Comparison of ENCODE assay signal across 1 cellular context in genomic region chr10:95728535-95728934, GRCh38.
TF ChIP-seq lines count a peak whose summit lies in the region.

No MANE protein-coding gene starts in this region.

TF ChIP-seq in SK-N-SH, 30 proteins besides CTCF, POLR2A, EP300 and RAD21 (continued from another document):
- TF ChIP-seq, protein P1, sequence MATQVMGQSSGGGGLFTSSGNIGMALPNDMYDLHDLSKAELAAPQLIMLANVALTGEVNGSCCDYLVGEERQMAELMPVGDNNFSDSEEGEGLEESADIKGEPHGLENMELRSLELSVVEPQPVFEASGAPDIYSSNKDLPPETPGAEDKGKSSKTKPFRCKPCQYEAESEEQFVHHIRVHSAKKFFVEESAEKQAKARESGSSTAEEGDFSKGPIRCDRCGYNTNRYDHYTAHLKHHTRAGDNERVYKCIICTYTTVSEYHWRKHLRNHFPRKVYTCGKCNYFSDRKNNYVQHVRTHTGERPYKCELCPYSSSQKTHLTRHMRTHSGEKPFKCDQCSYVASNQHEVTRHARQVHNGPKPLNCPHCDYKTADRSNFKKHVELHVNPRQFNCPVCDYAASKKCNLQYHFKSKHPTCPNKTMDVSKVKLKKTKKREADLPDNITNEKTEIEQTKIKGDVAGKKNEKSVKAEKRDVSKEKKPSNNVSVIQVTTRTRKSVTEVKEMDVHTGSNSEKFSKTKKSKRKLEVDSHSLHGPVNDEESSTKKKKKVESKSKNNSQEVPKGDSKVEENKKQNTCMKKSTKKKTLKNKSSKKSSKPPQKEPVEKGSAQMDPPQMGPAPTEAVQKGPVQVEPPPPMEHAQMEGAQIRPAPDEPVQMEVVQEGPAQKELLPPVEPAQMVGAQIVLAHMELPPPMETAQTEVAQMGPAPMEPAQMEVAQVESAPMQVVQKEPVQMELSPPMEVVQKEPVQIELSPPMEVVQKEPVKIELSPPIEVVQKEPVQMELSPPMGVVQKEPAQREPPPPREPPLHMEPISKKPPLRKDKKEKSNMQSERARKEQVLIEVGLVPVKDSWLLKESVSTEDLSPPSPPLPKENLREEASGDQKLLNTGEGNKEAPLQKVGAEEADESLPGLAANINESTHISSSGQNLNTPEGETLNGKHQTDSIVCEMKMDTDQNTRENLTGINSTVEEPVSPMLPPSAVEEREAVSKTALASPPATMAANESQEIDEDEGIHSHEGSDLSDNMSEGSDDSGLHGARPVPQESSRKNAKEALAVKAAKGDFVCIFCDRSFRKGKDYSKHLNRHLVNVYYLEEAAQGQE (IDR thresholded peaks at IDR 0.05; ENCODE audit: low read depth, low read length): no peak
- TF ChIP-seq EZH2phosphoT487 (IDR thresholded peaks at IDR 0.05; ENCODE audit: borderline replicate concordance, low read depth): no peak
- TF ChIP-seq RXRA (IDR thresholded peaks at IDR 0.05; ENCODE audit: borderline replicate concordance, low read depth): no peak
- TF ChIP-seq TEAD4 (IDR thresholded peaks at IDR 0.05; ENCODE audit: borderline replicate concordance, insufficient read depth): no peak
- no peak for TF ChIP-seq YY1 (IDR thresholded peaks at IDR 0.05; ENCODE audit: low read depth)
- TF ChIP-seq POLR2AphosphoS5 (IDR thresholded peaks at IDR 0.05; ENCODE audit: low read depth, low read length): no peak
- TF ChIP-seq FOXJ3 (CRISPR knock-in tag; IDR thresholded peaks at IDR 0.05): no peak
- TF ChIP-seq NFIC (IDR thresholded peaks at IDR 0.05; ENCODE audit: borderline replicate concordance): no peak
- no peak for TF ChIP-seq CHD2 (IDR thresholded peaks at IDR 0.05; ENCODE audit: low read length, partially characterized antibody)
- no peak for TF ChIP-seq SMC3 (IDR thresholded peaks at IDR 0.05; ENCODE audit: low read depth, low read length)
- no peak for TF ChIP-seq GABPA (IDR thresholded peaks at IDR 0.05; ENCODE audit: low read depth)
- no peak for TF ChIP-seq MXI1 (IDR thresholded peaks at IDR 0.05; ENCODE audit: low read depth, low read length)
- TF ChIP-seq, protein P2, sequence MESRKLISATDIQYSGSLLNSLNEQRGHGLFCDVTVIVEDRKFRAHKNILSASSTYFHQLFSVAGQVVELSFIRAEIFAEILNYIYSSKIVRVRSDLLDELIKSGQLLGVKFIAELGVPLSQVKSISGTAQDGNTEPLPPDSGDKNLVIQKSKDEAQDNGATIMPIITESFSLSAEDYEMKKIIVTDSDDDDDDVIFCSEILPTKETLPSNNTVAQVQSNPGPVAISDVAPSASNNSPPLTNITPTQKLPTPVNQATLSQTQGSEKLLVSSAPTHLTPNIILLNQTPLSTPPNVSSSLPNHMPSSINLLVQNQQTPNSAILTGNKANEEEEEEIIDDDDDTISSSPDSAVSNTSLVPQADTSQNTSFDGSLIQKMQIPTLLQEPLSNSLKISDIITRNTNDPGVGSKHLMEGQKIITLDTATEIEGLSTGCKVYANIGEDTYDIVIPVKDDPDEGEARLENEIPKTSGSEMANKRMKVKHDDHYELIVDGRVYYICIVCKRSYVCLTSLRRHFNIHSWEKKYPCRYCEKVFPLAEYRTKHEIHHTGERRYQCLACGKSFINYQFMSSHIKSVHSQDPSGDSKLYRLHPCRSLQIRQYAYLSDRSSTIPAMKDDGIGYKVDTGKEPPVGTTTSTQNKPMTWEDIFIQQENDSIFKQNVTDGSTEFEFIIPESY (IDR thresholded peaks at IDR 0.05; ENCODE audit: borderline replicate concordance, low read depth): no peak
- TF ChIP-seq TCF12 (IDR thresholded peaks at IDR 0.05): no peak
- TF ChIP-seq USF1 (IDR thresholded peaks at IDR 0.05; ENCODE audit: borderline replicate concordance, low read depth): no peak
- TF ChIP-seq USF2 (IDR thresholded peaks at IDR 0.05; ENCODE audit: borderline replicate concordance, low read depth, low read length): no peak
